ENCODE assay signal across 1 cellular context in genomic region chr12:52439420-52439819, GRCh38.
TF ChIP-seq lines count a peak whose summit lies in the region.

No MANE protein-coding gene starts in this region.

TF ChIP-seq in HCT116, 20 proteins besides CTCF, POLR2A, EP300 and RAD21:
- TF ChIP-seq ZNF274 (IDR thresholded peaks at IDR 0.05; ENCODE audit: low read depth, low read length): no peak
- no peak for TF ChIP-seq ZBTB33 (IDR thresholded peaks at IDR 0.05; ENCODE audit: extremely low read depth, insufficient replicate concordance, low read length)
- no peak for TF ChIP-seq POLR2AphosphoS5 (IDR thresholded peaks at IDR 0.05; ENCODE audit: low read depth, low read length)
- no peak for TF ChIP-seq ZFX (IDR thresholded peaks at IDR 0.05)
- TF ChIP-seq CEBPB (IDR thresholded peaks at IDR 0.05; ENCODE audit: low read depth): no peak
- TF ChIP-seq SRF (IDR thresholded peaks at IDR 0.05; ENCODE audit: low read depth): no peak
- no peak for TF ChIP-seq SIN3A (IDR thresholded peaks at IDR 0.05; ENCODE audit: low read depth)
- no peak for TF ChIP-seq SP1 (IDR thresholded peaks at IDR 0.05; ENCODE audit: low read depth)
- TF ChIP-seq FOSL1 (IDR thresholded peaks at IDR 0.05; ENCODE audit: low read depth): no peak
- no peak for TF ChIP-seq CBX3 (IDR thresholded peaks at IDR 0.05; ENCODE audit: low read depth)
- no peak for TF ChIP-seq MAX (IDR thresholded peaks at IDR 0.05)
